8 cellular contexts compared by ENCODE assay signal in genomic region chr4:101790521-101791188, GRCh38. TPM values are rescaled to one million over a fixed set of nuclear protein-coding genes. Genes with fewer than 3 reads are reported as not detected.
DNase-seq lines count a peak whose midpoint lies in the region; ATAC-seq and TF ChIP-seq lines count a peak whose summit lies in the region.

BANK1 (plus strand) TSS chr4:101790730; CDS start chr4:101790881, 151 bp downstream.

- ATAC-seq in HG03354 (IDR thresholded peaks at IDR 0.05; ENCODE audit: poor library complexity, severe bottlenecking, unreplicated experiment): peak; percentile 99
- peak in 2 of 4 donors; percentile 22 to 30 for ATAC-seq in psoas muscle

- peaks cover 5% of the 10 kb centered on the region for H3K9me3 ChIP-seq in psoas muscle

- 8% methylated on average over 41 to 45 of the region's 45 CpGs for WGBS in psoas muscle, 3 donors

- intact Hi-C loops in psoas muscle (cut with DNase I): no loop called here

- no peaks in the 10 kb centered on the region for H3K4me1 ChIP-seq in psoas muscle

- H3K27me3 ChIP-seq in psoas muscle (ENCODE audit: insufficient read depth in 3 of 3, low read length in 2 of 3): peaks cover 0 to 16% (median 0%) of the 10 kb centered on the region in 3 donors

- DNase-seq in C1 segment of cervical spinal cord (lab: John Stamatoyannopoulos, UW): peak in 11 of 14 donors; percentile 17 to 78 (median 37)
- DNase-seq in GM19240 (ENCODE audit: insufficient read length, low spot score): peak; percentile 70
- DNase-seq in OCI-M1 (lab: John Stamatoyannopoulos, UW): peak; percentile 90
- DNase-seq in amniotic epithelial cell (ENCODE audit: low read depth): peak; percentile 34
- peak; percentile 23 for DNase-seq in hepatic stellate cell (ENCODE audit: low spot score)
- DNase-seq in psoas muscle: peak; percentile 30 to 58
- no peak for DNase-seq in GOT3 (lab: John Stamatoyannopoulos, UW)

- H3K27ac ChIP-seq in psoas muscle: no peak within 1 kb of the TSS

- TF ChIP-seq CTCF in psoas muscle (IDR thresholded peaks at IDR 0.05): no peak

- peak within 1 kb of the TSS; percentile 67 for H3K4me3 ChIP-seq in psoas muscle

- no peaks in the 10 kb centered on the region for H3K36me3 ChIP-seq in psoas muscle (ENCODE audit: insufficient read depth in 1 of 2, low read depth in 1 of 2)

RNA-seq across cellular contexts. Expression of gene BANK1, which starts in this region (rescaled TPM):
- under 1 TPM; 0.07 to 0.55 (median 0.40) TPM for total RNA-seq in psoas muscle
- under 1 TPM; 0.13 to 0.17 (median 0.16) TPM for polyA plus RNA-seq in psoas muscle

Comparison
In these comparisons a context has a peak if more than half of its experiments do, and no peak if none do; other contexts are left out.
1. Peak in DNase-seq and H3K4me3 ChIP-seq in psoas muscle; RNA of the gene not detected or under 1 TPM.